24 cellular contexts compared by ENCODE assay signal in genomic region chr13:22111961-22112360, GRCh38.
DNase-seq lines count a peak whose midpoint lies in the region; ATAC-seq, FAIRE-seq and TF ChIP-seq lines count a peak whose summit lies in the region.
"Had no signal": no experiment of that assay in that cellular context is flagged by ENCODE, and none has a peak within 500 bp of the region (broad histone marks: within the 10 kb centered on the region; RNA-seq: fewer than 3 reads in every experiment).

No MANE protein-coding gene starts in this region.

- no peak overlapping the region for H3K9ac ChIP-seq in BLaER1 treated with 17β-estradiol and CSF1 and Interleukin-3, amounts not matched to agents 10 nM and 100 nM
- H3K9ac ChIP-seq: BLaER1, GM23248 had no signal

- no peak for TF ChIP-seq CTCF in activated CD8-positive, alpha-beta T cell treated with anti-CD3 and anti-CD28 coated beads for 36 hours (IDR thresholded peaks at IDR 0.05)
- TF ChIP-seq CTCF in GM10248 (IDR thresholded peaks at IDR 0.05; ENCODE audit: control extremely low read depth, extremely low read depth, low read depth, missing control alignments): no peak

- POLR2A ChIA-PET in activated CD8-positive, alpha-beta T cell treated with anti-CD3 and anti-CD28 coated beads for 36 hours (lab: Charles Lee): interaction anchor here (0.6 kb wide), 1 partner anchor 204 kb away, joined by 3 read pairs; no protein-coding TSS in a partner anchor
- POLR2A ChIA-PET in activated CD8-positive, alpha-beta T cell treated with anti-CD3 and anti-CD28 coated beads, Interleukin-2, amount 10 ng/mL, durations not matched to agents 7 days and 5 days (lab: Charles Lee): no interaction called here
- POLR2A ChIA-PET in naive thymus-derived CD4-positive, alpha-beta T cell (lab: Charles Lee): no interaction called here
- POLR2A ChIA-PET in GM10248 (lab: Yijun Ruan, JAX): no interaction called here

- peaks cover 9 to 52% (median 38%) of the 10 kb centered on the region in 11 experiments for H3K9me3 ChIP-seq in BLaER1 treated with 17β-estradiol and CSF1 and Interleukin-3, amounts not matched to agents 10 nM and 100 nM (replicated peaks in 1 of 11)
- no peaks in the 10 kb centered on the region for H3K9me3 ChIP-seq in naive thymus-derived CD4-positive, alpha-beta T cell (ENCODE audit: control insufficient read depth in 2 of 3, low read length in 3 of 3)

- CTCF ChIA-PET in activated CD8-positive, alpha-beta T cell treated with anti-CD3 and anti-CD28 coated beads for 36 hours (lab: Charles Lee): no interaction called here
- CTCF ChIA-PET in activated CD8-positive, alpha-beta T cell treated with anti-CD3 and anti-CD28 coated beads, Interleukin-2, amount 10 ng/mL, durations not matched to agents 7 days and 5 days (lab: Charles Lee): no interaction called here
- CTCF ChIA-PET in naive thymus-derived CD4-positive, alpha-beta T cell (lab: Charles Lee): no interaction called here
- CTCF ChIA-PET in GM10248 (lab: Yijun Ruan, JAX): no interaction called here

- H4K20me1 ChIP-seq in BLaER1 treated with 17β-estradiol and CSF1 and Interleukin-3, amounts not matched to agents 10 nM and 100 nM: no peaks in the 10 kb centered on the region
- H4K20me1 ChIP-seq: BLaER1 had no signal

- H3K27me3 ChIP-seq in BLaER1 treated with 17β-estradiol and CSF1 and Interleukin-3, amounts not matched to agents 10 nM and 100 nM: no peaks in the 10 kb centered on the region
- no peaks in the 10 kb centered on the region for H3K27me3 ChIP-seq in naive thymus-derived CD4-positive, alpha-beta T cell (ENCODE audit: control insufficient read depth in 2 of 2, insufficient read depth in 2 of 2, low read length in 2 of 2)
- H3K27me3 ChIP-seq: BLaER1 had no signal

- H3K4me3 ChIP-seq in BLaER1 treated with 17β-estradiol and CSF1 and Interleukin-3, amounts not matched to agents 10 nM and 100 nM: no peak overlapping the region
- H3K4me3 ChIP-seq in naive thymus-derived CD4-positive, alpha-beta T cell (ENCODE audit: low read length): no peak overlapping the region
- H3K4me3 ChIP-seq: BLaER1, GM23248 had no signal

- peak overlapping the region in 2 of 11 experiments; percentile 19 to 25; a peak in 2 of 22 replicates for H3K4me2 ChIP-seq in BLaER1 treated with 17β-estradiol and CSF1 and Interleukin-3, amounts not matched to agents 10 nM and 100 nM

- peaks cover 5% of the 10 kb centered on the region for H3K9me3 Mint-ChIP-seq in activated CD8-positive, alpha-beta T cell treated with anti-CD3 and anti-CD28 coated beads for 36 hours
- H3K9me3 Mint-ChIP-seq in activated CD8-positive, alpha-beta T cell treated with anti-CD3 and anti-CD28 coated beads, Interleukin-2, amount 10 ng/mL, durations not matched to agents 7 days and 5 days (ENCODE audit: insufficient read depth): peaks cover 5% of the 10 kb centered on the region
- H3K9me3 Mint-ChIP-seq in naive thymus-derived CD4-positive, alpha-beta T cell: peaks cover 0 to 15% (median 0%) of the 10 kb centered on the region in 11 donors

- DNase-seq in activated CD8-positive, alpha-beta T cell treated with anti-CD3 and anti-CD28 coated beads for 36 hours: no peak
- no peak for DNase-seq in activated CD8-positive, alpha-beta T cell treated with anti-CD3 and anti-CD28 coated beads, Interleukin-2, amount 10 ng/mL, durations not matched to agents 7 days and 5 days
- DNase-seq in GM12892 (ENCODE audit: insufficient read length) (no peak), islet precursor cell (peak; percentile 75), left colon (no peak), GM10248 (ENCODE audit: extremely low spot score) (no peak)
- DNase-seq in naive thymus-derived CD4-positive, alpha-beta T cell: no peak
- DNase-seq: Calu3; CD4-positive, alpha-beta T cell; COR-L47; DMS53; DMS79 treated with DMSO at 0.1 percent for 48 hours; GDM1; GM23248; H7; HCEC 1CT had no signal

- H3K4me1 ChIP-seq in BLaER1 treated with 17β-estradiol and CSF1 and Interleukin-3, amounts not matched to agents 10 nM and 100 nM: peaks cover 40 to 73% (median 52%) of the 10 kb centered on the region in 10 experiments
- H3K4me1 ChIP-seq in naive thymus-derived CD4-positive, alpha-beta T cell (ENCODE audit: control insufficient read depth in 2 of 2, insufficient read depth in 2 of 2, low read length in 2 of 2): peaks cover 18 to 31% of the 10 kb centered on the region in 2 donors

- FAIRE-seq in GM12892 (lab: Jason Lieb, UNC): peak; percentile 54
- FAIRE-seq: A204.1, GM12891, H1 had no signal

- H3K36me3 Mint-ChIP-seq in activated CD8-positive, alpha-beta T cell treated with anti-CD3 and anti-CD28 coated beads for 36 hours (ENCODE audit: low read depth): peaks cover 19% of the 10 kb centered on the region
- peaks cover 17% of the 10 kb centered on the region for H3K36me3 Mint-ChIP-seq in activated CD8-positive, alpha-beta T cell treated with anti-CD3 and anti-CD28 coated beads, Interleukin-2, amount 10 ng/mL, durations not matched to agents 7 days and 5 days (ENCODE audit: low read depth)
- H3K36me3 Mint-ChIP-seq in naive thymus-derived CD4-positive, alpha-beta T cell: peaks cover 0 to 22% (median 6%) of the 10 kb centered on the region in 5 donors
- H3K36me3 Mint-ChIP-seq: CD14-positive monocyte had no signal

- peak overlapping the region; percentile 40 for H3K27ac Mint-ChIP-seq in activated CD8-positive, alpha-beta T cell treated with anti-CD3 and anti-CD28 coated beads for 36 hours
- no peak overlapping the region for H3K27ac Mint-ChIP-seq in activated CD8-positive, alpha-beta T cell treated with anti-CD3 and anti-CD28 coated beads, Interleukin-2, amount 10 ng/mL, durations not matched to agents 7 days and 5 days
- H3K27ac Mint-ChIP-seq in naive thymus-derived CD4-positive, alpha-beta T cell: no peak overlapping the region
- H3K27ac Mint-ChIP-seq: CD4-positive, alpha-beta T cell had no signal

- TF ChIP-seq POLR2A in GM12892 (IDR thresholded peaks at IDR 0.05; ENCODE audit: low read depth, low read length): no peak

- intact Hi-C loops in activated CD8-positive, alpha-beta T cell treated with anti-CD3 and anti-CD28 coated beads for 36 hours (cut with micrococcal nuclease): no loop called here
- intact Hi-C loops in left colon (cut with DNase I, micrococcal nuclease): no loop called here
- intact Hi-C loops in naive thymus-derived CD4-positive, alpha-beta T cell (cut with micrococcal nuclease): loop anchor here in 1 of 2 donors (5.0 kb wide), 1 partner anchor 95 kb away; no protein-coding TSS in a partner anchor

- no peaks in the 10 kb centered on the region for H3K27me3 Mint-ChIP-seq in activated CD8-positive, alpha-beta T cell treated with anti-CD3 and anti-CD28 coated beads for 36 hours
- no peaks in the 10 kb centered on the region for H3K27me3 Mint-ChIP-seq in activated CD8-positive, alpha-beta T cell treated with anti-CD3 and anti-CD28 coated beads, Interleukin-2, amount 10 ng/mL, durations not matched to agents 7 days and 5 days (ENCODE audit: low read depth)
- peaks cover 0 to 2% (median 0%) of the 10 kb centered on the region in 5 donors for H3K27me3 Mint-ChIP-seq in naive thymus-derived CD4-positive, alpha-beta T cell
- H3K27me3 Mint-ChIP-seq: B cell; CD4-positive, alpha-beta T cell had no signal

- peaks cover 61% of the 10 kb centered on the region for H3K4me1 Mint-ChIP-seq in activated CD8-positive, alpha-beta T cell treated with anti-CD3 and anti-CD28 coated beads for 36 hours (ENCODE audit: low read depth)
- H3K4me1 Mint-ChIP-seq in activated CD8-positive, alpha-beta T cell treated with anti-CD3 and anti-CD28 coated beads, Interleukin-2, amount 10 ng/mL, durations not matched to agents 7 days and 5 days (ENCODE audit: low read depth): peaks cover 48% of the 10 kb centered on the region
- H3K4me1 Mint-ChIP-seq in naive thymus-derived CD4-positive, alpha-beta T cell: peaks cover 28 to 77% (median 50%) of the 10 kb centered on the region in 7 donors

- no peak overlapping the region for H3K4me3 Mint-ChIP-seq in activated CD8-positive, alpha-beta T cell treated with anti-CD3 and anti-CD28 coated beads for 36 hours
- no peak overlapping the region for H3K4me3 Mint-ChIP-seq in activated CD8-positive, alpha-beta T cell treated with anti-CD3 and anti-CD28 coated beads, Interleukin-2, amount 10 ng/mL, durations not matched to agents 7 days and 5 days
- H3K4me3 Mint-ChIP-seq in naive thymus-derived CD4-positive, alpha-beta T cell: no peak overlapping the region
- H3K4me3 Mint-ChIP-seq: B cell; CD14-positive monocyte; CD4-positive, alpha-beta T cell had no signal

- peaks cover 0 to 6% (median 2%) of the 10 kb centered on the region in 11 experiments; a peak in 4 of 22 replicates for H3K36me3 ChIP-seq in BLaER1 treated with 17β-estradiol and CSF1 and Interleukin-3, amounts not matched to agents 10 nM and 100 nM
- no peaks in the 10 kb centered on the region for H3K36me3 ChIP-seq in naive thymus-derived CD4-positive, alpha-beta T cell (ENCODE audit: control insufficient read depth in 2 of 3, insufficient read depth in 3 of 3, low read length in 3 of 3)
- H3K36me3 ChIP-seq: BLaER1 had no signal

- ATAC-seq in activated CD8-positive, alpha-beta T cell treated with anti-CD3 and anti-CD28 coated beads for 36 hours: no peak
- no peak for ATAC-seq in activated CD8-positive, alpha-beta T cell treated with anti-CD3 and anti-CD28 coated beads, Interleukin-2, amount 10 ng/mL, durations not matched to agents 7 days and 5 days
- ATAC-seq in left colon: no peak
- no peak for ATAC-seq in naive thymus-derived CD4-positive, alpha-beta T cell

- peak overlapping the region in 8 of 11 experiments; percentile 5 to 65 (median 44); a peak in 10 of 22 replicates for H3K27ac ChIP-seq in BLaER1 treated with 17β-estradiol and CSF1 and Interleukin-3, amounts not matched to agents 10 nM and 100 nM
- H3K27ac ChIP-seq in naive thymus-derived CD4-positive, alpha-beta T cell (ENCODE audit: low read depth, low read length): no peak overlapping the region
- H3K27ac ChIP-seq: 22Rv1, BLaER1, GM23248 had no signal
